ENCODE assay signal across 1 cellular context in genomic region chr11:12469451-12469850, GRCh38.
TF ChIP-seq lines count a peak whose summit lies in the region.

No MANE protein-coding gene starts in this region.

TF ChIP-seq in IMR-90, 13 proteins besides CTCF, POLR2A, EP300 and RAD21 (continued from another document):
- TF ChIP-seq ELK1 (IDR thresholded peaks at IDR 0.05; ENCODE audit: borderline replicate concordance, low read depth, low read length) (no peak), RCOR1 (IDR thresholded peaks at IDR 0.05; ENCODE audit: insufficient replicate concordance, low read length) (no peak), CHD1 (IDR thresholded peaks at IDR 0.05; ENCODE audit: low read depth, low read length) (no peak), NFE2L2 (IDR thresholded peaks at IDR 0.05; ENCODE audit: low read depth, low read length) (no peak), BHLHE40 (IDR thresholded peaks at IDR 0.05; ENCODE audit: low read depth, low read length) (no peak), SMC3 (IDR thresholded peaks at IDR 0.05; ENCODE audit: low read depth, low read length) (no peak), FOS (IDR thresholded peaks at IDR 0.05; ENCODE audit: low read depth, low read length) (no peak), USF2 (IDR thresholded peaks at IDR 0.05; ENCODE audit: low read depth, low read length) (no peak), MAZ (IDR thresholded peaks at IDR 0.05; ENCODE audit: borderline replicate concordance, low read depth, low read length) (no peak), MXI1 (IDR thresholded peaks at IDR 0.05; ENCODE audit: borderline replicate concordance, low read depth, low read length) (no peak)
